Comparison of ENCODE assay signal across 38 cellular contexts in the genomic region with DNA sequence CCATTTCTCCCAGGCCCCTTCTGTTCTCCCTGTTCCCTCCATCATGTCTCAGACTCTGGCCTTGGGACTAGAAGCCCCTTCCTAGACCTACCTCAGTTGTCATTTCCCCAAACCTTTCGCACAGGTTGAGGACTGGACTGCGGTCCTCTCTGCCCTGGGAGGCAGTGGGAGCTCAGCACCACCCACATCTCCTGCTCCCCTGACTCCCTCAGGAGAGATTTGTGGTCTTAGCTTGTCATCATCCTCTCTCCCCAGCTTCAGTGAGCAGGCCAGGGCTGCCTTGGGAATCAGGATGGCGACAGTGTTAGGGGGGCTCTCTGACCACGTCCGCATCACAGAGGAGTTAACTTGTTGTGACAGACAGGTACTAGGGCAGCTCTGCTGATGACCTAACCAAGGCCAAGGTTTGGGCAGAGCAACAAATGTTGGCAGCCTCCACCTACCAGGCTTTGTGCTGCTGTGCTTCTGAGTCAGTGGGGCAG. TPM values are rescaled to one million over a fixed set of nuclear protein-coding genes. Genes with fewer than 3 reads are reported as not detected.
"Had no signal": no experiment of that assay in that cellular context is flagged by ENCODE, and none has a peak within 500 bp of the region (broad histone marks: within the 10 kb centered on the region; RNA-seq: fewer than 3 reads in every experiment).

No MANE protein-coding gene starts in this region.

- H3K27ac ChIP-seq: left lung, lower lobe of right lung, neutrophil, ovary, right atrium auricular region, right lobe of liver, suprapubic skin, thoracic aorta, tibial artery, uterus had no signal

- H3K27me3 Mint-ChIP-seq: natural killer cell treated with Interleukin-12 subunit alpha and Interleukin-12 subunit beta and Interleukin-15 and Interleukin-18, amount 100 ng/mL, for 72 hours had no signal

- H3K9me3 Mint-ChIP-seq: immature natural killer cell; naive thymus-derived CD4-positive, alpha-beta T cell; natural killer cell treated with Interleukin-12 subunit alpha and Interleukin-12 subunit beta and Interleukin-15 and Interleukin-18, amount 100 ng/mL, for 72 hours; stimulated activated memory B cell treated with anti-CD40 and anti-IgM and Interleukin-4, amounts not matched to agents 10 μg/mL and 1 μg/mL and 100 μg/mL, for 72 hours had no signal

- H3K27me3 ChIP-seq: ovary, right atrium auricular region, right lobe of liver, tibial artery, uterus had no signal

- DNase-seq: hypothalamus; immature natural killer cell; kidney; left colon; left lung; lower lobe of right lung; mammary epithelial cell; mesenchymal stem cell; midbrain; mucosa of descending colon; naive thymus-derived CD4-positive, alpha-beta T cell; occipital lobe; ovary; right lobe of liver; stimulated activated CD4-positive, alpha-beta T cell treated with anti-CD3 and anti-CD28 coated beads, Interleukin-1b, Interleukin-23, amount 100 ng/mL, for 48 hours; stimulated activated CD4-positive, alpha-beta T cell treated with anti-CD3 and anti-CD28 coated beads, Interleukin-2, amount 100 ng/mL, for 48 hours; stimulated activated CD4-positive, alpha-beta T cell treated with anti-CD3 and anti-CD28 coated beads, Interleukin-4, amount 100 ng/mL, for 4 hours; stimulated activated CD8-positive, alpha-beta memory T cell treated with anti-CD3 and anti-CD28 coated beads, Interleukin-4, amount 100 ng/mL, for 48 hours; stimulated activated naive CD4-positive, alpha-beta T cell treated with Interleukin-2 at 50 U/mL for 16 hours; tibial artery; trophoblast cell; uterus had no signal

- H3K4me1 Mint-ChIP-seq: immature natural killer cell; naive thymus-derived CD4-positive, alpha-beta T cell; stimulated activated memory B cell treated with anti-CD40 and anti-IgM and Interleukin-4, amounts not matched to agents 10 μg/mL and 1 μg/mL and 100 μg/mL, for 72 hours had no signal

- H3K9me3 ChIP-seq: left lung, lower lobe of right lung, mucosa of descending colon, neutrophil, ovary, right atrium auricular region, right lobe of liver, suprapubic skin, thoracic aorta, tibial artery, uterus had no signal

- H3K4me3 ChIP-seq: left lung, lower lobe of right lung, mucosa of descending colon, ovary, right atrium auricular region, right lobe of liver, smooth muscle cell, suprapubic skin, thoracic aorta, tibial artery, uterus had no signal

- H3K36me3 Mint-ChIP-seq: immature natural killer cell; naive thymus-derived CD4-positive, alpha-beta T cell; natural killer cell treated with Interleukin-12 subunit alpha and Interleukin-12 subunit beta and Interleukin-15 and Interleukin-18, amount 100 ng/mL, for 72 hours; stimulated activated memory B cell treated with anti-CD40 and anti-IgM and Interleukin-4, amounts not matched to agents 10 μg/mL and 1 μg/mL and 100 μg/mL, for 72 hours had no signal

- H3K36me3 ChIP-seq: left lung, lower lobe of right lung, neutrophil, ovary, right atrium auricular region, right lobe of liver, suprapubic skin, thoracic aorta, tibial artery, uterus had no signal

- H3K4me1 ChIP-seq: left lung, lower lobe of right lung, right atrium auricular region, right lobe of liver, suprapubic skin, tibial artery, uterus had no signal

- H3K4me2 ChIP-seq: smooth muscle cell had no signal

- ATAC-seq: left colon; left lung; lower lobe of right lung; mucosa of descending colon; naive thymus-derived CD4-positive, alpha-beta T cell; natural killer cell treated with Interleukin-12 subunit alpha and Interleukin-12 subunit beta and Interleukin-15 and Interleukin-18, amount 100 ng/mL, for 72 hours; right lobe of liver; stimulated activated memory B cell treated with anti-CD40 and anti-IgM and Interleukin-4, amounts not matched to agents 10 μg/mL and 1 μg/mL and 100 μg/mL, for 72 hours had no signal

- H3K4me3 Mint-ChIP-seq: immature natural killer cell; naive thymus-derived CD4-positive, alpha-beta T cell; natural killer cell treated with Interleukin-12 subunit alpha and Interleukin-12 subunit beta and Interleukin-15 and Interleukin-18, amount 100 ng/mL, for 72 hours; stimulated activated memory B cell treated with anti-CD40 and anti-IgM and Interleukin-4, amounts not matched to agents 10 μg/mL and 1 μg/mL and 100 μg/mL, for 72 hours had no signal

- H3K27ac Mint-ChIP-seq: immature natural killer cell; natural killer cell treated with Interleukin-12 subunit alpha and Interleukin-12 subunit beta and Interleukin-15 and Interleukin-18, amount 100 ng/mL, for 72 hours; progenitor cell of endocrine pancreas; stimulated activated memory B cell treated with anti-CD40 and anti-IgM and Interleukin-4, amounts not matched to agents 10 μg/mL and 1 μg/mL and 100 μg/mL, for 72 hours had no signal

RNA-seq across cellular contexts. Expression of a gene that starts 25.6 kb away (rescaled TPM):
- total RNA-seq: kidney; left lung; lower lobe of right lung; mammary epithelial cell; mucosa of descending colon; myocyte; natural killer cell treated with Interleukin-12 subunit alpha and Interleukin-12 subunit beta and Interleukin-15 and Interleukin-18, amount 100 ng/mL, for 72 hours; occipital lobe; progenitor cell of endocrine pancreas; pulmonary artery endothelial cell; renal cortical epithelial cell; right atrium auricular region; right lobe of liver; smooth muscle cell; suprapubic skin; thoracic aorta; ureter had no signal
- polyA plus RNA-seq: immature natural killer cell, liver, mammary epithelial cell, neural cell, smooth muscle cell had no signal

RNA-seq across cellular contexts. Expression of a gene that starts 58.2 kb away (rescaled TPM):
- total RNA-seq: mucosa of descending colon, myocyte, pulmonary artery endothelial cell, renal cortical epithelial cell, right atrium auricular region, right lobe of liver, skeletal muscle tissue, subcutaneous adipose tissue, uterus had no signal
- polyA plus RNA-seq: immature natural killer cell; liver; naive thymus-derived CD4-positive, alpha-beta T cell; neural cell; ovary had no signal
